1 cellular context compared by ENCODE assay signal in the genomic region with DNA sequence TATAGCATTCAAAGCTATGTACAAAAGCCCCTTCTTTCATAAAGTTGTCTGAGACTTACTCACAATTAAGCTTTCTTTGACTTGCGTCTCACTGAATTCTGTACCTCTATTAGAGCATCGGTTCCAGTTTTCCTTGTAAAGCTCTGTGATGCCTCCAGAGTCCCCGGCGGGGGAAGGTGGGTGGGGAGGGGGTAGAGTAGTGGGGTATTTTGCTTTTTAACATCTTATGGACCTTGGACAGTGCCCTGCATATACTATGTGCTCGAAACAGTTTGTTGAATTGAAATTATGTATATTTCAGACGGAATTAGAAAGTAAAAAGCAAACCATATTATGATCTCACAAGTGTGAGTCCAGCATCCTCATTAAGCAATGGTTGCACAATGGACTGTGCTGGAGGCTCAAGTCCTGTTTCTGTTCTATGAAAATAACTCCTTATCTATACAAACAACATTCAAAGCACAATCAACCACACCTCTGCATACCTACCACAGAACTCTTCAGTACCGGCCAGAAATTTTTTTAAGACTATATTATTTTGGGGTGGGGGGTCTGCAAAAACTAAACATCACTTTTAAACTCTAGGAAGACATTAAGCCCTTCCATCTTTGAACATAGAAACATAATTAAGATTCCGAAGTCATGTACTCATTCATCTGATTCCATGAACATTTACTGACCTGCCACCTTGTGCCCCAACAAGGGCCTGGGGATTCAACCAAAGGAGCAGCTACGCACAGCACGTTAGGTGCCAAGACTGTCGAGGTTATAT.
TF ChIP-seq lines count a peak whose summit lies in the region.

No MANE protein-coding gene starts in this region.

TF ChIP-seq in SK-N-SH, 30 proteins besides CTCF, POLR2A, EP300 and RAD21 (continued from another document):
- TF ChIP-seq, protein P1, sequence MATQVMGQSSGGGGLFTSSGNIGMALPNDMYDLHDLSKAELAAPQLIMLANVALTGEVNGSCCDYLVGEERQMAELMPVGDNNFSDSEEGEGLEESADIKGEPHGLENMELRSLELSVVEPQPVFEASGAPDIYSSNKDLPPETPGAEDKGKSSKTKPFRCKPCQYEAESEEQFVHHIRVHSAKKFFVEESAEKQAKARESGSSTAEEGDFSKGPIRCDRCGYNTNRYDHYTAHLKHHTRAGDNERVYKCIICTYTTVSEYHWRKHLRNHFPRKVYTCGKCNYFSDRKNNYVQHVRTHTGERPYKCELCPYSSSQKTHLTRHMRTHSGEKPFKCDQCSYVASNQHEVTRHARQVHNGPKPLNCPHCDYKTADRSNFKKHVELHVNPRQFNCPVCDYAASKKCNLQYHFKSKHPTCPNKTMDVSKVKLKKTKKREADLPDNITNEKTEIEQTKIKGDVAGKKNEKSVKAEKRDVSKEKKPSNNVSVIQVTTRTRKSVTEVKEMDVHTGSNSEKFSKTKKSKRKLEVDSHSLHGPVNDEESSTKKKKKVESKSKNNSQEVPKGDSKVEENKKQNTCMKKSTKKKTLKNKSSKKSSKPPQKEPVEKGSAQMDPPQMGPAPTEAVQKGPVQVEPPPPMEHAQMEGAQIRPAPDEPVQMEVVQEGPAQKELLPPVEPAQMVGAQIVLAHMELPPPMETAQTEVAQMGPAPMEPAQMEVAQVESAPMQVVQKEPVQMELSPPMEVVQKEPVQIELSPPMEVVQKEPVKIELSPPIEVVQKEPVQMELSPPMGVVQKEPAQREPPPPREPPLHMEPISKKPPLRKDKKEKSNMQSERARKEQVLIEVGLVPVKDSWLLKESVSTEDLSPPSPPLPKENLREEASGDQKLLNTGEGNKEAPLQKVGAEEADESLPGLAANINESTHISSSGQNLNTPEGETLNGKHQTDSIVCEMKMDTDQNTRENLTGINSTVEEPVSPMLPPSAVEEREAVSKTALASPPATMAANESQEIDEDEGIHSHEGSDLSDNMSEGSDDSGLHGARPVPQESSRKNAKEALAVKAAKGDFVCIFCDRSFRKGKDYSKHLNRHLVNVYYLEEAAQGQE (IDR thresholded peaks at IDR 0.05; ENCODE audit: low read depth, low read length), result peak; percentile 72
